Comparison of ENCODE assay signal across 10 cellular contexts in genomic region chr5:141001466-141001853, GRCh38. TPM values are rescaled to one million over a fixed set of nuclear protein-coding genes. Genes with fewer than 3 reads are reported as not detected.
DNase-seq lines count a peak whose midpoint lies in the region; ATAC-seq and TF ChIP-seq lines count a peak whose summit lies in the region.
"Had no signal": no experiment of that assay in that cellular context is flagged by ENCODE, and none has a peak within 500 bp of the region (broad histone marks: within the 10 kb centered on the region; RNA-seq: fewer than 3 reads in every experiment).

No MANE protein-coding gene starts in this region.

- no peaks in the 10 kb centered on the region for H3K36me3 Mint-ChIP-seq in CD4-positive, alpha-beta memory T cell
- H3K36me3 Mint-ChIP-seq in MCF 10A (ENCODE audit: insufficient read depth, unreplicated experiment) = peaks cover 12% of the 10 kb centered on the region
- H3K36me3 Mint-ChIP-seq in activated CD8-positive, alpha-beta memory T cell treated with anti-CD3 and anti-CD28 coated beads, Interleukin-2, amount 10 ng/mL, durations not matched to agents 7 days and 5 days = no peaks in the 10 kb centered on the region

- no peak for DNase-seq in CD4-positive, alpha-beta memory T cell
- DNase-seq in LoVo (ENCODE audit: low spot score) (peak; percentile 9), MCF 10A (ENCODE audit: unreplicated experiment) (peak; percentile 89), transverse colon (no peak)
- DNase-seq in activated CD8-positive, alpha-beta memory T cell treated with anti-CD3 and anti-CD28 coated beads, Interleukin-2, amount 10 ng/mL, durations not matched to agents 7 days and 5 days = no peak
- DNase-seq in activated CD8-positive, alpha-beta memory T cell treated with anti-CD3 and anti-CD28 coated beads, Interleukin-2, amount 50 U/mL, for 4 hours = no peak
- DNase-seq: GDM1 had no signal

- H3K4me1 ChIP-seq in CD4-positive, alpha-beta memory T cell (ENCODE audit: insufficient read depth, low read length) = peaks cover 7% of the 10 kb centered on the region
- peaks cover 24% of the 10 kb centered on the region for H3K4me1 ChIP-seq in mesodermal cell (ENCODE audit: control insufficient read depth, insufficient read depth, low read length, poor library complexity, severe bottlenecking)
- H3K4me1 ChIP-seq in transverse colon = peaks cover 0 to 5% (median 2%) of the 10 kb centered on the region in 4 donors

- no peak overlapping the region for H3K27ac Mint-ChIP-seq in CD4-positive, alpha-beta memory T cell
- H3K27ac Mint-ChIP-seq in MCF 10A (ENCODE audit: low read depth, unreplicated experiment) = peak overlapping the region; percentile 94
- H3K27ac Mint-ChIP-seq in activated CD8-positive, alpha-beta memory T cell treated with anti-CD3 and anti-CD28 coated beads, Interleukin-2, amount 10 ng/mL, durations not matched to agents 7 days and 5 days = no peak overlapping the region

- ATAC-seq in HG02885 (IDR thresholded peaks at IDR 0.05; ENCODE audit: poor library complexity, unreplicated experiment) = no peak
- ATAC-seq in activated CD8-positive, alpha-beta memory T cell treated with anti-CD3 and anti-CD28 coated beads, Interleukin-2, amount 10 ng/mL, durations not matched to agents 7 days and 5 days = no peak

- TF ChIP-seq CTCF in MCF 10A (IDR thresholded peaks at IDR 0.05; ENCODE audit: unreplicated experiment) (no peak), transverse colon (IDR thresholded peaks at IDR 0.05) (no peak)

- in situ Hi-C loops in transverse colon (cut with MboI; ENCODE audit: low pct_ligation_motif_present in 1 of 4, low pct_unique_long_range_greater_than_20kb in 1 of 4, low sequenced_read_pairs in 3 of 4) = no loop called here

- 2 to 8% methylated on average over 5 to 7 of the region's 9 CpGs for WGBS in mesodermal cell (ENCODE audit: insufficient coverage in 2 of 2), 2 experiments
- WGBS in transverse colon (ENCODE audit: low coverage in 1 of 2), 2 donors = 8 to 11% methylated on average over 8 to 9 of the region's 9 CpGs

- H3K4me3 Mint-ChIP-seq in CD4-positive, alpha-beta memory T cell = peak overlapping the region in 5 of 8 donors; percentile 2 to 65 (median 17)
- peak overlapping the region; percentile 74 for H3K4me3 Mint-ChIP-seq in MCF 10A (ENCODE audit: unreplicated experiment)
- H3K4me3 Mint-ChIP-seq in activated CD8-positive, alpha-beta memory T cell treated with anti-CD3 and anti-CD28 coated beads, Interleukin-2, amount 10 ng/mL, durations not matched to agents 7 days and 5 days = no peak overlapping the region

- H3K27me3 Mint-ChIP-seq in CD4-positive, alpha-beta memory T cell = peaks cover 20 to 25% of the 10 kb centered on the region in 2 donors
- H3K27me3 Mint-ChIP-seq in MCF 10A (ENCODE audit: insufficient read depth, unreplicated experiment) = no peaks in the 10 kb centered on the region
- peaks cover 17% of the 10 kb centered on the region for H3K27me3 Mint-ChIP-seq in activated CD8-positive, alpha-beta memory T cell treated with anti-CD3 and anti-CD28 coated beads, Interleukin-2, amount 10 ng/mL, durations not matched to agents 7 days and 5 days

- CTCF ChIA-PET in CD4-positive, alpha-beta memory T cell (lab: Charles Lee; ENCODE audit: partially characterized antibody) = no interaction called here
- CTCF ChIA-PET in MCF 10A (lab: Yijun Ruan, JAX) = interaction anchor here (0.6 to 8.3 kb wide), 6 partner anchors 10 to 222 kb away, joined by 3 to 74 read pairs (median 4); partner anchors contain the start of gene PCDHAC1
- CTCF ChIA-PET in activated CD8-positive, alpha-beta memory T cell treated with anti-CD3 and anti-CD28 coated beads, Interleukin-2, amount 10 ng/mL, durations not matched to agents 7 days and 5 days (lab: Charles Lee) = no interaction called here

- H3K36me3 ChIP-seq in CD4-positive, alpha-beta memory T cell (ENCODE audit: insufficient read depth, low read length) = no peaks in the 10 kb centered on the region
- no peaks in the 10 kb centered on the region for H3K36me3 ChIP-seq in mesodermal cell (ENCODE audit: control insufficient read depth, insufficient read depth, low read length)
- H3K36me3 ChIP-seq in transverse colon = no peaks in the 10 kb centered on the region

- H3K27me3 ChIP-seq in CD4-positive, alpha-beta memory T cell (ENCODE audit: insufficient read depth, low read length) = no peaks in the 10 kb centered on the region
- peaks cover 5% of the 10 kb centered on the region for H3K27me3 ChIP-seq in transverse colon

- intact Hi-C loops in CD4-positive, alpha-beta memory T cell (cut with micrococcal nuclease) = no loop called here
- intact Hi-C loops in MCF 10A (cut with micrococcal nuclease) = loop anchor here (5.0 kb wide), 1 partner anchor 34 kb away; the partner anchor contains the start of gene PCDHAC2
- intact Hi-C loops in transverse colon (cut with DNase I; ENCODE audit: low total_unique reads) = no loop called here

- no peak overlapping the region for H3K4me3 ChIP-seq in CD4-positive, alpha-beta memory T cell (ENCODE audit: low read length in 2 of 2)
- H3K4me3 ChIP-seq in mesodermal cell (ENCODE audit: extremely low read depth, insufficient read depth, low read length, poor library complexity, severe bottlenecking) = peak overlapping the region; percentile 38
- peak overlapping the region in 2 of 4 donors; percentile 7 to 23 for H3K4me3 ChIP-seq in transverse colon

- H3K9me3 ChIP-seq in CD4-positive, alpha-beta memory T cell (ENCODE audit: control insufficient read depth in 1 of 2, low read length in 2 of 2) = no peaks in the 10 kb centered on the region
- H3K9me3 ChIP-seq in mesodermal cell (ENCODE audit: control insufficient read depth, low read length) (no peaks in the 10 kb centered on the region), transverse colon (no peaks in the 10 kb centered on the region)

- peaks cover 3 to 11% (median 7%) of the 10 kb centered on the region in 4 donors for H3K4me1 Mint-ChIP-seq in CD4-positive, alpha-beta memory T cell
- H3K4me1 Mint-ChIP-seq in MCF 10A (ENCODE audit: insufficient read depth, unreplicated experiment) = peaks cover 31% of the 10 kb centered on the region
- H3K4me1 Mint-ChIP-seq in activated CD8-positive, alpha-beta memory T cell treated with anti-CD3 and anti-CD28 coated beads, Interleukin-2, amount 10 ng/mL, durations not matched to agents 7 days and 5 days = no peaks in the 10 kb centered on the region

- BruUV-seq in MCF 10A (replicated peaks; lab: Mats Ljungman, UMichigan) = no TSS peak

- no peak overlapping the region for H3K27ac ChIP-seq in CD4-positive, alpha-beta memory T cell (ENCODE audit: low read depth, low read length)
- H3K27ac ChIP-seq in mesodermal cell (ENCODE audit: low read depth, low read length, severe bottlenecking) (peak overlapping the region; percentile 86), transverse colon (no peak overlapping the region)

- H3K9me3 Mint-ChIP-seq in CD4-positive, alpha-beta memory T cell = peaks cover 0 to 4% (median 1%) of the 10 kb centered on the region in 8 donors
- H3K9me3 Mint-ChIP-seq in MCF 10A (ENCODE audit: unreplicated experiment) = no peaks in the 10 kb centered on the region
- no peaks in the 10 kb centered on the region for H3K9me3 Mint-ChIP-seq in activated CD8-positive, alpha-beta memory T cell treated with anti-CD3 and anti-CD28 coated beads, Interleukin-2, amount 10 ng/mL, durations not matched to agents 7 days and 5 days (ENCODE audit: low read depth)

- TF ChIP-seq POLR2A in transverse colon (IDR thresholded peaks at IDR 0.05) = no peak

- POLR2A ChIA-PET in CD4-positive, alpha-beta memory T cell (lab: Charles Lee; ENCODE audit: partially characterized antibody) = no interaction called here
- POLR2A ChIA-PET in MCF 10A (lab: Yijun Ruan, JAX) = interaction anchor here (0.5 to 8.1 kb wide), 24 partner anchors 11 to 1169 kb away, joined by 3 to 146 read pairs (median 4); partner anchors contain the start of genes IK, NDUFA2, PCDHAC1 and PCDHAC2

- no peak for TF ChIP-seq EP300 in transverse colon (IDR thresholded peaks at IDR 0.05; ENCODE audit: low read depth)

RNA-seq across cellular contexts. Expression of gene PCDHAC2, which starts 35.2 kb away (rescaled TPM):
- not detected for total RNA-seq in CD4-positive, alpha-beta memory T cell
- not detected for polyA plus RNA-seq in CD4-positive, alpha-beta memory T cell
- total RNA-seq in MCF 10A (2022) (9.3 and 12.3 TPM in 2 replicates), transverse colon (under 1 TPM in 2 of 4 donors, not detected in 2; 0.41 to 0.48 TPM)
- polyA plus RNA-seq in mesodermal cell (2013, experiment 1 of 2) = 2.6 TPM
- polyA plus RNA-seq in mesodermal cell (2013, experiment 2 of 2) = 2.8 TPM
- total RNA-seq in activated CD8-positive, alpha-beta memory T cell treated with anti-CD3 and anti-CD28 coated beads, Interleukin-2, amount 10 ng/mL, durations not matched to agents 7 days and 5 days = not detected

RNA-seq across cellular contexts. Expression of gene PCDHB1, which starts 49.7 kb away (rescaled TPM):
- not detected for total RNA-seq in CD4-positive, alpha-beta memory T cell
- polyA plus RNA-seq in CD4-positive, alpha-beta memory T cell = not detected
- total RNA-seq in MCF 10A (2022) (not detected in 2 replicates), transverse colon (not detected)
- not detected for polyA plus RNA-seq in mesodermal cell (2013, experiment 1 of 2)
- not detected for polyA plus RNA-seq in mesodermal cell (2013, experiment 2 of 2)
- not detected for total RNA-seq in activated CD8-positive, alpha-beta memory T cell treated with anti-CD3 and anti-CD28 coated beads, Interleukin-2, amount 10 ng/mL, durations not matched to agents 7 days and 5 days
- total RNA-seq: lung microvascular endothelial cell had no signal

Comparison
In these comparisons a context has a peak if more than half of its experiments do, and no peak if none do; other contexts are left out.
1. DNase-seq: peak in LoVo (single experiment) and MCF 10A (single experiment); none in CD4-positive, alpha-beta memory T cell (0 of 5), activated CD8-positive, alpha-beta memory T cell treated with anti-CD3 and anti-CD28 coated beads, Interleukin-2, amount 10 ng/mL, durations not matched to agents 7 days and 5 days (single experiment), activated CD8-positive, alpha-beta memory T cell treated with anti-CD3 and anti-CD28 coated beads, Interleukin-2, amount 50 U/mL, for 4 hours (single experiment) and transverse colon (single experiment).